20 cellular contexts compared by ENCODE assay signal in the genomic region with DNA sequence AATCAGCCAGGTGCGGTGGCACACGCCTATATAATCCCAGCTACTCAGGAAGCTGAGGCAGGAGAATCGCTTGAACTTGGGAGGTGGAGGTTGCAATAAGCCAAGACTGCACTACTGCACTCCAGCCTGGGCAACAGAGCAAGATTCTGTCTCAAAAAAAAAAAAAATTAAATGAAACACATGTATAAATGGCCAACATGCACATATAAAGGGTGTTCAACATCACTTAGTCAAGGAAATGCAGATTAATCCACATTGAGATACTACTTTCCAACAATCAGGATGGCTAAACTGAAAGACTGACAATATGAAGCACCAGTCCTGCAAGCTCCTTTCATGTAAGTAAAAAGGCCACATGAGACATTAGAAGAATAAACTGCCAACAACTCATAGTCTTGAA. TPM values are rescaled to one million over a fixed set of nuclear protein-coding genes. Genes with fewer than 3 reads are reported as not detected.
"Had no signal": no experiment of that assay in that cellular context is flagged by ENCODE, and none has a peak within 500 bp of the region (broad histone marks: within the 10 kb centered on the region; RNA-seq: fewer than 3 reads in every experiment).

No MANE protein-coding gene starts in this region.

- H3K27ac Mint-ChIP-seq: activated T-helper 2 cell treated with anti-CD3 and anti-CD28 coated beads, Interferon-gamma antibody, Interleukin-2, Interleukin-4, amounts not matched to agents 10 μg/mL and 5 μg/mL and 100 μg/mL, durations not matched to agents 14 hours and 24 hours and 36 hours; stimulated activated naive B cell treated with anti-CD40 and anti-IgM and Interleukin-4, amounts not matched to agents 10 μg/mL and 1 μg/mL and 100 μg/mL, for 72 hours had no signal

- H2AFZ ChIP-seq: hepatocyte had no signal

- H3K4me1 ChIP-seq: colonic mucosa, gastroesophageal sphincter, right atrium auricular region had no signal

- DNase-seq: activated CD4-positive, alpha-beta T cell treated with anti-CD3 and anti-CD28 coated beads, Interleukin-2, amount 50 U/mL, for 1 hour; activated naive CD4-positive, alpha-beta T cell treated with anti-CD3 and anti-CD28 coated beads, Interleukin-2, amount 10 ng/mL, durations not matched to agents 7 days and 5 days; activated T-cell treated with anti-CD3 and anti-CD28 coated beads for 4 hours; colonic mucosa; effector memory CD4-positive, alpha-beta T cell; kidney; left ventricle myocardium inferior; stimulated activated CD4-positive, alpha-beta T cell treated with anti-CD3 and anti-CD28 coated beads, Interleukin-1b, Interleukin-23, amount 100 ng/mL, for 48 hours; stimulated activated naive B cell treated with anti-CD40 and anti-IgM and Interleukin-4, amounts not matched to agents 10 μg/mL and 1 μg/mL and 100 μg/mL, for 72 hours; substantia nigra; transverse colon had no signal

- H3K4me3 ChIP-seq: cardiac muscle cell, colonic mucosa, gastroesophageal sphincter, hepatocyte, left ventricle myocardium inferior, right atrium auricular region, transverse colon had no signal

- H3K27me3 Mint-ChIP-seq: activated naive CD4-positive, alpha-beta T cell treated with anti-CD3 and anti-CD28 coated beads, Interleukin-2, amount 10 ng/mL, durations not matched to agents 7 days and 5 days; stimulated activated naive B cell treated with anti-CD40 and anti-IgM and Interleukin-4, amounts not matched to agents 10 μg/mL and 1 μg/mL and 100 μg/mL, for 72 hours had no signal

- ATAC-seq: gastroesophageal sphincter; stimulated activated naive B cell treated with anti-CD40 and anti-IgM and Interleukin-4, amounts not matched to agents 10 μg/mL and 1 μg/mL and 100 μg/mL, for 72 hours had no signal

- H3K9me3 ChIP-seq: colonic mucosa, gastroesophageal sphincter, left ventricle myocardium inferior, right atrium auricular region, transverse colon had no signal

- H3K27ac ChIP-seq: cardiac muscle cell, colonic mucosa, gastroesophageal sphincter, hepatocyte, left ventricle myocardium inferior, right atrium auricular region, transverse colon had no signal

- H3K4me2 ChIP-seq: hepatocyte had no signal

- H3K36me3 ChIP-seq: cardiac muscle cell, colonic mucosa, gastroesophageal sphincter, left ventricle myocardium inferior, right atrium auricular region, transverse colon had no signal

- H3K4me3 Mint-ChIP-seq: activated naive CD4-positive, alpha-beta T cell treated with anti-CD3 and anti-CD28 coated beads, Interleukin-2, amount 10 ng/mL, durations not matched to agents 7 days and 5 days; stimulated activated naive B cell treated with anti-CD40 and anti-IgM and Interleukin-4, amounts not matched to agents 10 μg/mL and 1 μg/mL and 100 μg/mL, for 72 hours had no signal

- H3K9me3 Mint-ChIP-seq: activated naive CD4-positive, alpha-beta T cell treated with anti-CD3 and anti-CD28 coated beads, Interleukin-2, amount 10 ng/mL, durations not matched to agents 7 days and 5 days; activated T-helper 2 cell treated with anti-CD3 and anti-CD28 coated beads, Interferon-gamma antibody, Interleukin-2, Interleukin-4, amounts not matched to agents 10 μg/mL and 5 μg/mL and 100 μg/mL, durations not matched to agents 14 hours and 24 hours and 36 hours; stimulated activated naive B cell treated with anti-CD40 and anti-IgM and Interleukin-4, amounts not matched to agents 10 μg/mL and 1 μg/mL and 100 μg/mL, for 72 hours had no signal

- H3K27me3 ChIP-seq: cardiac muscle cell, colonic mucosa, gastroesophageal sphincter, hepatocyte, right atrium auricular region, transverse colon had no signal

RNA-seq across cellular contexts. Expression of a gene that starts 50.9 kb away (rescaled TPM):
- total RNA-seq: activated CD8-positive, alpha-beta memory T cell treated with anti-CD3 and anti-CD28 coated beads for 36 hours; cardiac muscle cell; colonic mucosa; gastroesophageal sphincter; hepatocyte; kidney; left ventricle myocardium inferior; myocyte; posterior vena cava; right atrium auricular region; T-helper 1 cell treated with Interleukin-12 subunit alpha and Interleukin-12 subunit beta and Interleukin-4 antibody, amounts not matched to agents 30 ng/mL and 1 ng/mL, for 36 hours; transverse colon had no signal
- polyA plus RNA-seq: cardiac muscle cell, hepatocyte had no signal
